Comparison of ENCODE assay signal across 20 cellular contexts in the genomic region with DNA sequence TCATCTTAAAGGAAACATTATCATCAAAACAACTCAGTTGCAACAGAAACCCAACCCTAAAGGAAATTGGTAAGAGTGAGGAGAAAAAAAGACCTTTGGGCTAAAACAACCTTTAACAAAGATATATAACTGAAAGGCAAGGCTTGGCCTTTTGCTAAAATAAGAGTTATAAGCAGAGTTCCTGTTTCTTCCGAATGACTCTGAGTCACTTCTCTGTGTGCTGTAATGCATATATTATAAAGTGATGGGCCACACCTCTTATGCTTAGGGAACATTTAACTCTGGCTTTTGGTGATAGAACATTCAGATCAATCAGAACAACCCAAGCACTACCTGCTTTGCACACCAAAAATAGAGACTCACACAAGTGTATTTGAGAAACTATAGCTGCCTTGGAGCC.
DNase-seq lines count a peak whose midpoint lies in the region; ATAC-seq and TF ChIP-seq lines count a peak whose summit lies in the region.
"Had no signal": no experiment of that assay in that cellular context is flagged by ENCODE, and none has a peak within 500 bp of the region (broad histone marks: within the 10 kb centered on the region; RNA-seq: fewer than 3 reads in every experiment).

No MANE protein-coding gene starts in this region.

- TF ChIP-seq EP300 in SK-N-SH (IDR thresholded peaks at IDR 0.05; ENCODE audit: borderline replicate concordance in 1 of 2, low read depth in 1 of 2, low read length in 1 of 2): no peak

- H3K4me3 ChIP-seq in GM23248 (no peak overlapping the region), SK-N-MC (peak overlapping the region; percentile 51), fibroblast of mammary gland (ENCODE audit: control insufficient read depth, low read depth, low read length) (no peak overlapping the region), SK-N-SH (ENCODE audit: low read depth in 2 of 2, low read length in 1 of 2) (no peak overlapping the region)
- H3K4me3 ChIP-seq: gastroesophageal sphincter, pancreas, spleen, thoracic aorta had no signal

- CTCF ChIA-PET in SK-N-SH (lab: Yijun Ruan, JAX): no interaction called here

- no peak overlapping the region for H3K4me2 ChIP-seq in GM23248 (ENCODE audit: unreplicated experiment)
- no peak overlapping the region for H3K4me2 ChIP-seq in SK-N-SH

- 34 to 40% methylated on average over 1 of the region's 1 CpG for WGBS in GM23248 (ENCODE audit: low coverage in 1 of 2, low lambda C conversion rate in 2 of 2, missing lambda C conversion rate in 2 of 2), 2 experiments
- 50% methylated on average over 1 of the region's 1 CpG for WGBS in SK-N-SH (ENCODE audit: low lambda C conversion rate)

- H3K27me3 ChIP-seq in GM23248 (replicated peaks; ENCODE audit: insufficient read depth) (no peaks in the 10 kb centered on the region), SK-N-SH (ENCODE audit: insufficient read depth) (no peaks in the 10 kb centered on the region)
- H3K27me3 ChIP-seq: gastroesophageal sphincter, pancreas, spleen had no signal

- ATAC-seq in GM19324 (IDR thresholded peaks at IDR 0.05; ENCODE audit: low FRiP score, unreplicated experiment) (no peak), GM18907 (IDR thresholded peaks at IDR 0.05; ENCODE audit: unreplicated experiment) (no peak)
- ATAC-seq: gastroesophageal sphincter, pancreas had no signal

- in situ Hi-C loops in GM23248 (cut with MboI): no loop called here

- no peaks in the 10 kb centered on the region for H3K9me3 ChIP-seq in GM23248 (ENCODE audit: low read depth)
- no peaks in the 10 kb centered on the region for H3K9me3 ChIP-seq in SK-N-MC (ENCODE audit: low read depth, low read length)
- no peaks in the 10 kb centered on the region for H3K9me3 ChIP-seq in SK-N-SH
- H3K9me3 ChIP-seq: gastroesophageal sphincter, pancreas, spleen, thoracic aorta had no signal

- POLR2A ChIA-PET in SK-N-SH (lab: Yijun Ruan, JAX): no interaction called here

- H4K20me1 ChIP-seq in GM23248 (ENCODE audit: insufficient read depth): no peaks in the 10 kb centered on the region
- H4K20me1 ChIP-seq in SK-N-SH (ENCODE audit: insufficient read depth): no peaks in the 10 kb centered on the region

- no peak overlapping the region for H3K9ac ChIP-seq in GM23248
- H3K9ac ChIP-seq in SK-N-MC (ENCODE audit: insufficient read length): peak overlapping the region; percentile 46
- H3K9ac ChIP-seq in SK-N-SH: no peak overlapping the region

- TF ChIP-seq RAD21 in SK-N-SH (IDR thresholded peaks at IDR 0.05; ENCODE audit: low read length): no peak

- H2AFZ ChIP-seq in GM23248: no peak overlapping the region
- H2AFZ ChIP-seq in SK-N-SH (ENCODE audit: low read depth): no peak overlapping the region

- no peaks in the 10 kb centered on the region for H3F3A ChIP-seq in GM23248 (ENCODE audit: insufficient read depth)
- no peaks in the 10 kb centered on the region for H3F3A ChIP-seq in SK-N-SH (replicated peaks; ENCODE audit: insufficient read depth)

- peak; percentile 25 for DNase-seq in GM23248
- DNase-seq in SK-N-MC (ENCODE audit: low read depth, low spot score): no peak
- DNase-seq in fibroblast of mammary gland (ENCODE audit: low read depth): peak; percentile 43
- DNase-seq in putamen (ENCODE audit: low spot score): peak; percentile 47
- DNase-seq in dedifferentiated amniotic fluid mesenchymal stem cell (ENCODE audit: extremely low spot score): no peak
- no peak for DNase-seq in SK-N-SH
- DNase-seq: activated CD4-positive, alpha-beta memory T cell treated with anti-CD3 and anti-CD28 coated beads for 36 hours; activated naive CD8-positive, alpha-beta T cell treated with anti-CD3 and anti-CD28 coated beads for 36 hours; activated T-cell treated with anti-CD3 and anti-CD28 coated beads, Interleukin-2, amount 50 U/mL, for 48 hours; AML-193; GOT3; NCI-H1436 treated with DMSO at 0.1 percent for 48 hours; NCI-H2227 treated with DMSO at 0.1 percent for 48 hours; pancreas; spleen had no signal

- H3K4me1 ChIP-seq in GM23248 (ENCODE audit: insufficient read depth) (no peaks in the 10 kb centered on the region), SK-N-SH (ENCODE audit: control insufficient read depth in 1 of 2, insufficient read depth in 2 of 2, low read depth in 1 of 2, low read length in 1 of 2) (peaks cover 0 to 10% of the 10 kb centered on the region in 2 experiments; a peak in 2 of 4 replicates)
- H3K4me1 ChIP-seq: pancreas, spleen had no signal

- H3K9me2 ChIP-seq in GM23248 (ENCODE audit: insufficient read depth): no peaks in the 10 kb centered on the region
- H3K9me2 ChIP-seq in SK-N-SH: no peaks in the 10 kb centered on the region

- H3K27ac ChIP-seq in GM23248 (no peak overlapping the region), SK-N-MC (peak overlapping the region; percentile 96), SK-N-SH (ENCODE audit: low read depth in 2 of 2, low read length in 1 of 2) (no peak overlapping the region)
- H3K27ac ChIP-seq: gastroesophageal sphincter, pancreas, spleen, thoracic aorta, VCaP had no signal

- H3K36me3 ChIP-seq in GM23248 (ENCODE audit: low read depth) (no peaks in the 10 kb centered on the region), SK-N-MC (ENCODE audit: insufficient read depth, low read length) (no peaks in the 10 kb centered on the region), SK-N-SH (replicated peaks in 1 of 2; ENCODE audit: control insufficient read depth in 1 of 2, insufficient read depth in 2 of 2, low read length in 1 of 2) (no peaks in the 10 kb centered on the region)
- H3K36me3 ChIP-seq: gastroesophageal sphincter, pancreas, spleen, thoracic aorta had no signal

- H3K79me2 ChIP-seq in GM23248 (ENCODE audit: insufficient read depth) (no peaks in the 10 kb centered on the region), SK-N-SH (ENCODE audit: insufficient read depth) (no peaks in the 10 kb centered on the region)

- TF ChIP-seq CTCF in fibroblast of mammary gland (conservative IDR thresholded peaks at IDR 0.05; ENCODE audit: control insufficient read depth, insufficient read depth, low read depth, low read length) (no peak), SK-N-SH (IDR thresholded peaks at IDR 0.05) (no peak)

TF ChIP-seq in SK-N-SH, 30 proteins besides CTCF, POLR2A, EP300 and RAD21:
- TF ChIP-seq, protein P1, sequence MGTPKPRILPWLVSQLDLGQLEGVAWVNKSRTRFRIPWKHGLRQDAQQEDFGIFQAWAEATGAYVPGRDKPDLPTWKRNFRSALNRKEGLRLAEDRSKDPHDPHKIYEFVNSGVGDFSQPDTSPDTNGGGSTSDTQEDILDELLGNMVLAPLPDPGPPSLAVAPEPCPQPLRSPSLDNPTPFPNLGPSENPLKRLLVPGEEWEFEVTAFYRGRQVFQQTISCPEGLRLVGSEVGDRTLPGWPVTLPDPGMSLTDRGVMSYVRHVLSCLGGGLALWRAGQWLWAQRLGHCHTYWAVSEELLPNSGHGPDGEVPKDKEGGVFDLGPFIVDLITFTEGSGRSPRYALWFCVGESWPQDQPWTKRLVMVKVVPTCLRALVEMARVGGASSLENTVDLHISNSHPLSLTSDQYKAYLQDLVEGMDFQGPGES (IDR thresholded peaks at IDR 0.05; ENCODE audit: low read depth, low read length): no peak
- TF ChIP-seq JUND (IDR thresholded peaks at IDR 0.05) (no peak), YY1 (IDR thresholded peaks at IDR 0.05; ENCODE audit: low read depth) (no peak)

Comparison
In these comparisons a context has a peak if more than half of its experiments do, and no peak if none do; other contexts are left out.
1. DNase-seq: peak in GM23248 (single experiment), fibroblast of mammary gland (single experiment) and putamen (single experiment); none in SK-N-MC (single experiment), dedifferentiated amniotic fluid mesenchymal stem cell (single experiment) and SK-N-SH (single experiment).